31 cellular contexts compared by ENCODE assay signal in the genomic region with DNA sequence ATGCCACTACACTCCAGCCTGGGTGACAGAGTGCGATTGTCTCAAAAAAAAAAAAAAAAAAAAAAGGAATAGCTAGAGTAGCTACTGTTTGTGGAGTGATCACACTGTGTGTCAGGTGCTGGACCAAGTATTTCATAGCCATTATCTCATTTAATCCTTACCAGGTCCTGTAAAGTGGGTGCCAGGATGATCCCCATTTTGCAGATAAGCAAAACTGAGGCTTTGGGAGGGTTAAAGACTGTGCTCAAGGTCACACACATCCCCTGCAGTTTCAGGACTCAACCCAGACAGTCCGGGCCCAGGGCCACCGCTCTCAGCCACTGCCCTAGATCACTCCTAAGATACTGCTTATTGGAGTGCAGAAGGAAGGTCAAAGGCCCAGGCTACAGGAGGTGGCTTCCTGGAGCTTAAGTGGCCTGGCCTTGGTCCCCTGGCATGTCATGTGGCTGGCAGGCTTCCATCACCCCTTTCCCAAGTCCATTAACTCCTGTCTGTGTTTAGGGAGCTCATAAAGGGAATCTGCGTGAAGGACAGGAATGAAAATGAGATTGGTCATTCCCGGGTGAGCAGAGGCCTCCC.
"Had no signal": no experiment of that assay in that cellular context is flagged by ENCODE, and none has a peak within 500 bp of the region (broad histone marks: within the 10 kb centered on the region; RNA-seq: fewer than 3 reads in every experiment).

No MANE protein-coding gene starts in this region.

- H3K9me3 Mint-ChIP-seq: activated naive CD8-positive, alpha-beta T cell treated with anti-CD3 and anti-CD28 coated beads, Interleukin-2, amount 10 ng/mL, durations not matched to agents 7 days and 5 days; activated T-helper 2 cell treated with anti-CD3 and anti-CD28 coated beads, Interferon-gamma antibody, Interleukin-2, Interleukin-4, amounts not matched to agents 10 μg/mL and 5 μg/mL and 100 μg/mL, durations not matched to agents 14 hours and 24 hours and 36 hours; T-helper 1 cell treated with Interleukin-12 subunit alpha and Interleukin-12 subunit beta and Interleukin-4 antibody, amounts not matched to agents 30 μg/mL and 1 μg/mL, for 36 hours; WTC11 had no signal

- H3K27ac ChIP-seq: breast epithelium, Peyer's patch, RWPE1, SJCRH30 had no signal

- H3K27me3 ChIP-seq: breast epithelium, MG63, Peyer's patch, SJCRH30 had no signal

- H3K4me3 ChIP-seq: breast epithelium, MG63, Peyer's patch, SJCRH30 had no signal

- H3K4me3 Mint-ChIP-seq: activated naive CD8-positive, alpha-beta T cell treated with anti-CD3 and anti-CD28 coated beads, Interleukin-2, amount 10 ng/mL, durations not matched to agents 7 days and 5 days; T-helper 1 cell treated with Interleukin-12 subunit alpha and Interleukin-12 subunit beta and Interleukin-4 antibody, amounts not matched to agents 30 μg/mL and 1 μg/mL, for 36 hours; WTC11 had no signal

- H3K27ac Mint-ChIP-seq: activated naive CD8-positive, alpha-beta T cell treated with anti-CD3 and anti-CD28 coated beads, Interleukin-2, amount 10 ng/mL, durations not matched to agents 7 days and 5 days; activated T-helper 2 cell treated with anti-CD3 and anti-CD28 coated beads, Interferon-gamma antibody, Interleukin-2, Interleukin-4, amounts not matched to agents 10 μg/mL and 5 μg/mL and 100 μg/mL, durations not matched to agents 14 hours and 24 hours and 36 hours; T-helper 1 cell treated with Interleukin-12 subunit alpha and Interleukin-12 subunit beta and Interleukin-4 antibody, amounts not matched to agents 30 μg/mL and 1 μg/mL, for 36 hours; WTC11 had no signal

- ATAC-seq: WTC11 had no signal

- H3K9me3 ChIP-seq: breast epithelium, MG63, Peyer's patch, SJCRH30 had no signal

- H3K4me1 ChIP-seq: breast epithelium, Peyer's patch, SJCRH30 had no signal

- H3K36me3 ChIP-seq: breast epithelium had no signal

- DNase-seq: activated CD4-positive, alpha-beta T cell treated with anti-CD3 and anti-CD28 coated beads for 48 hours; activated CD4-positive, alpha-beta T cell treated with anti-CD3 and anti-CD28 coated beads, Interleukin-2, amount 50 U/mL, for 4 hours; activated CD4-positive, CD25-positive, alpha-beta regulatory T cell treated with anti-CD3 and anti-CD28 coated beads, Interleukin-2, amount 50 U/mL, for 72 hours; activated CD8-positive, alpha-beta memory T cell treated with anti-CD3 and anti-CD28 coated beads for 24 hours; activated naive CD4-positive, alpha-beta T cell treated with anti-CD3 and anti-CD28 coated beads, Interleukin-2, amount 50 U/mL, for 16 hours; activated naive CD8-positive, alpha-beta T cell treated with anti-CD3 and anti-CD28 coated beads, Interleukin-2, amount 10 ng/mL, durations not matched to agents 7 days and 5 days; activated T-cell treated with anti-CD3 and anti-CD28 coated beads, Interleukin-2, amount 50 U/mL, for 48 hours; aorta; caudate nucleus; MG63; MV-4-11; NCI-H1092 treated with DMSO at 0.1 percent for 48 hours; NCI-H1417 treated with DMSO at 0.1 percent for 48 hours; NCI-H1694; NCI-H2029; NCI-H2107; NCI-H2171 treated with DMSO at 0.1 percent for 48 hours; NCI-H226; NCI-H526 treated with DMSO at 0.1 percent for 48 hours; NCI-H82; NK-92 treated with Interleukin-12 subunit alpha and Interleukin-12 subunit beta, amount 100 ng/mL, for 24 hours; OCI-M1; Peyer's patch; Right ventricle myocardium superior; SJCRH30; T-helper 9 cell had no signal
